Comparison of ENCODE assay signal across 27 cellular contexts in the genomic region with DNA sequence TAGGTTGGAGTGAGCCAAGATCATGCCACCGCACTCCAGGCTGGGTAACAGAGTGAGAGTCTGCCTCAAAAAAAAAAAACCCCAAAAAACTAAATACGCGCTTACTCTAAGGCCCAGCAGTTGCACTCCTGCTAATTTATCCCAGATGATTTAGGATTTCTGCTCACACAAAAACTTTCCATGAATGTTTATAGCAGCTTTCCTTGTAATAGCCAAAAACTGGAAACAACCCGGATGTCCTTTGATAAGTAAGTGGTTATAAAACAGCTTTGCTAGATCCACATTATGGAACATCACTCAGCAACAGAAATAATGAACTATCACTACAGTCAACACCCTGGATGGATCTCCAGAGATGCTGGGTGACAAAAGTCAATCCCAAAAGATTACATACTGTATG.
"Had no signal": no experiment of that assay in that cellular context is flagged by ENCODE, and none has a peak within 500 bp of the region (broad histone marks: within the 10 kb centered on the region; RNA-seq: fewer than 3 reads in every experiment).

No MANE protein-coding gene starts in this region.

- H3K27ac ChIP-seq: ascending aorta, body of pancreas, SJSA1 had no signal

- H3K27me3 Mint-ChIP-seq: activated naive CD8-positive, alpha-beta T cell treated with anti-CD3 and anti-CD28 coated beads, Interleukin-2, amount 50 U/mL, for 24 hours; central memory CD8-positive, alpha-beta T cell had no signal

- H3K4me3 Mint-ChIP-seq: activated CD8-positive, alpha-beta T cell treated with anti-CD3 and anti-CD28 coated beads, Interleukin-2, amount 10 ng/mL, durations not matched to agents 7 days and 5 days; activated naive CD8-positive, alpha-beta T cell treated with anti-CD3 and anti-CD28 coated beads, Interleukin-2, amount 50 U/mL, for 24 hours; activated T-cell treated with anti-CD3 and anti-CD28 coated beads, Interleukin-2, amount 50 U/mL, for 24 hours; central memory CD8-positive, alpha-beta T cell; T-helper 1 cell treated with Interleukin-12 subunit alpha and Interleukin-12 subunit beta and Interleukin-4 antibody, amounts not matched to agents 30 μg/mL and 1 μg/mL, for 36 hours; WTC11 had no signal

- H3K9me3 Mint-ChIP-seq: central memory CD8-positive, alpha-beta T cell had no signal

- H3K4me3 ChIP-seq: ascending aorta, body of pancreas, SJSA1 had no signal

- H3K27ac Mint-ChIP-seq: activated CD8-positive, alpha-beta T cell treated with anti-CD3 and anti-CD28 coated beads, Interleukin-2, amount 10 ng/mL, durations not matched to agents 7 days and 5 days; activated naive CD4-positive, alpha-beta T cell treated with anti-CD3 and anti-CD28 coated beads, Interleukin-2, amount 50 U/mL, for 72 hours; activated naive CD8-positive, alpha-beta T cell treated with anti-CD3 and anti-CD28 coated beads, Interleukin-2, amount 50 U/mL, for 24 hours; activated T-cell treated with anti-CD3 and anti-CD28 coated beads, Interleukin-2, amount 50 U/mL, for 24 hours; T-helper 1 cell treated with Interleukin-12 subunit alpha and Interleukin-12 subunit beta and Interleukin-4 antibody, amounts not matched to agents 30 μg/mL and 1 μg/mL, for 36 hours had no signal

- H3K36me3 ChIP-seq: ascending aorta, SJSA1 had no signal

- ATAC-seq: activated CD8-positive, alpha-beta T cell treated with anti-CD3 and anti-CD28 coated beads, Interleukin-2, amount 10 ng/mL, durations not matched to agents 7 days and 5 days; activated naive CD4-positive, alpha-beta T cell treated with anti-CD3 and anti-CD28 coated beads, Interleukin-2, amount 50 U/mL, for 72 hours; activated naive CD8-positive, alpha-beta T cell treated with anti-CD3 and anti-CD28 coated beads, Interleukin-2, amount 50 U/mL, for 24 hours; body of pancreas; PC-3; WTC11 had no signal

- H3K9me3 ChIP-seq: SJSA1 had no signal

- H3K27me3 ChIP-seq: ascending aorta, body of pancreas, SJSA1 had no signal

- H3K4me1 ChIP-seq: ascending aorta, body of pancreas, SJSA1 had no signal

- DNase-seq: activated CD4-positive, alpha-beta T cell treated with anti-CD3 and anti-CD28 coated beads for 48 hours; activated CD4-positive, alpha-beta T cell treated with anti-CD3 and anti-CD28 coated beads, Interleukin-2, amount 50 U/mL, for 4 hours; activated CD4-positive, CD25-positive, alpha-beta regulatory T cell treated with anti-CD3 and anti-CD28 coated beads, Interleukin-2, amount 50 U/mL, for 72 hours; activated CD8-positive, alpha-beta memory T cell treated with anti-CD3 and anti-CD28 coated beads, Interleukin-2, amount 50 U/mL, for 48 hours; activated CD8-positive, alpha-beta T cell treated with anti-CD3 and anti-CD28 coated beads, Interleukin-2, amount 10 ng/mL, durations not matched to agents 7 days and 5 days; activated effector memory CD4-positive, alpha-beta T cell treated with anti-CD3 and anti-CD28 coated beads, Interleukin-2, amount 50 U/mL, for 16 hours; activated naive CD4-positive, alpha-beta T cell treated with Interleukin-2 at 50 U/mL for 16 hours; activated naive CD8-positive, alpha-beta T cell treated with anti-CD3 and anti-CD28 coated beads, Interleukin-2, amount 50 U/mL, for 24 hours; activated T-cell treated with anti-CD3 and anti-CD28 coated beads, Interleukin-2, amount 50 U/mL, for 24 hours; amniotic stem cell; body of pancreas; Karpas-422; MM.1S; NCI-H1105; NCI-H1436; NCI-H187; NCI-H2081; NCI-H510A treated with DMSO at 0.1 percent for 48 hours; NCI-H69; PC-3; SHP77 had no signal
